In the genomic region with DNA sequence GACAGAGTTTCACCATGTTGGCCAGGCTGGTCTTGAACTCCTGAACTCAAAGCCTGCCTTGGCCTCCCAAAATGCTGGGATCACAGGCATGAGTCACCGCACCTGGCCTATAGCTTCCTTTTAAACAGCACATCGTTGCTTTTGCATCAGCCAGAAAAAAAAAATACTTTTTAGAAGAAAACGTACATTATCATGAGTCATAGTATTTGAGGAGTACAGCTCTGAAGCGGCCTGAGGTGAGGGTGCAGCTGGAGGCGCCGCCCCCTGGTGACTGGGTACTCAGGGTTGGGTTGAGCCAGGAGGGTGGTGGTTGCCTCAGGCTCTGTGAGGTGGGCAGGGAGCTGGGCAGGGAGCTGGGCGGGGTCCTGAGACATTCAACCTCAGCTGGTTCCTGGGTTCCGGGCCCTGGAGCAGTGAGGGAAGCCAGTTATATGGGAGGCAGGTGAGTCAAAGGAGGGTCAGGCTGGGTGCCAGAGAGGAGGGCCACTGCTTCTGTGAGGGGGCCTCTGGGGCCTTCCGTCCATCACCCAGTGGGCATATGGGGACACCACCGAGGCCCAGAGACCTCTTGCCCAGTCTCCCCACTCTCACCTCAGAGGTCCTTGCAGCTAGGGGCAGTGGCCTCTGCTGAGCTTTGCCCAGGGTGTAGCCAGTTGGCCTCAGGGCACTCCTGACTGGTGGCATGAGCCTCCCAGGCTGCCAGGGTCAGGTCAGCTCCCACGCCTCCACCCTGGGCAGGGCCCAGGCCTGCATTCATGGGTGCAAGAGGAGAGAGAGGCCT, we compare ENCODE assay signal across 8 cellular contexts. TPM values are rescaled to one million over a fixed set of nuclear protein-coding genes. Genes with fewer than 3 reads are reported as not detected.
DNase-seq lines count a peak whose midpoint lies in the region; ATAC-seq and TF ChIP-seq lines count a peak whose summit lies in the region.

No MANE protein-coding gene starts in this region.

- no peak for TF ChIP-seq POLR2A in sigmoid colon (IDR thresholded peaks at IDR 0.05)

- peak overlapping the region in 2 of 4 donors; percentile 37 to 44 for H3K27ac ChIP-seq in sigmoid colon
- H3K27ac ChIP-seq in aorta (ENCODE audit: low read depth in 1 of 2, low read length in 2 of 2), result no peak overlapping the region

- H3K4me3 Mint-ChIP-seq in T-helper 17 cell, result no peak overlapping the region

- H3K9me3 ChIP-seq in sigmoid colon (no peaks in the 10 kb centered on the region), T-helper 17 cell (ENCODE audit: control insufficient read depth, low read length, poor library complexity, severe bottlenecking) (no peaks in the 10 kb centered on the region), aorta (ENCODE audit: control insufficient read depth, low read length) (no peaks in the 10 kb centered on the region)

- H3K36me3 ChIP-seq in sigmoid colon (no peaks in the 10 kb centered on the region), aorta (ENCODE audit: control insufficient read depth in 1 of 2, insufficient read depth in 2 of 2, low read length in 1 of 2) (no peaks in the 10 kb centered on the region)

- peaks cover 18% of the 10 kb centered on the region for H3K27me3 Mint-ChIP-seq in T-helper 17 cell

- WGBS in sigmoid colon, 2 donors, result 18 to 63% methylated on average over 11 of the region's 11 CpGs
- 86% methylated on average over 11 of the region's 11 CpGs for WGBS in aorta, 2 donors

- peaks cover 6% of the 10 kb centered on the region for H3K36me3 Mint-ChIP-seq in T-helper 17 cell (ENCODE audit: low read depth)

- H3K4me1 Mint-ChIP-seq in T-helper 17 cell, result peaks cover 8% of the 10 kb centered on the region

- intact Hi-C loops in sigmoid colon (cut with DNase I) (no loop called here), aorta (cut with DNase I) (no loop called here)

- H3K4me3 ChIP-seq in epithelial cell of proximal tubule (ENCODE audit: low read depth, low read length) (no peak overlapping the region), sigmoid colon (no peak overlapping the region), aorta (ENCODE audit: low read length in 2 of 2) (no peak overlapping the region)

- TF ChIP-seq CTCF in epithelial cell of proximal tubule (conservative IDR thresholded peaks at IDR 0.05; ENCODE audit: low read depth, low read length) (peak; percentile 13), omental fat pad (IDR thresholded peaks at IDR 0.05) (no peak), sigmoid colon (IDR thresholded peaks at IDR 0.05) (no peak)

- ATAC-seq in omental fat pad (ENCODE audit: low FRiP score) (peak; percentile 91), T-helper 17 cell (no peak), aorta (ENCODE audit: low FRiP score) (no peak)

- H3K27me3 ChIP-seq in sigmoid colon (no peaks in the 10 kb centered on the region), aorta (ENCODE audit: control insufficient read depth in 1 of 2, insufficient read depth in 2 of 2, low read length in 1 of 2) (no peaks in the 10 kb centered on the region)

- H3K27ac Mint-ChIP-seq in T-helper 17 cell, result no peak overlapping the region

- DNase-seq in GOT3 (lab: John Stamatoyannopoulos, UW) (peak; percentile 19), NCI-H2196 treated with DMSO at 0.1 percent for 48 hours (lab: John Stamatoyannopoulos, UW; ENCODE audit: unreplicated experiment) (peak; percentile 53), epithelial cell of proximal tubule (ENCODE audit: low read depth) (no peak), omental fat pad (ENCODE audit: low spot score) (no peak), sigmoid colon (no peak), T-helper 17 cell (no peak), aorta (no peak), AML-193 (lab: John Stamatoyannopoulos, UW) (no peak)

- H3K4me1 ChIP-seq in sigmoid colon (peaks cover 0 to 4% (median under 1%) of the 10 kb centered on the region in 4 donors), aorta (ENCODE audit: control insufficient read depth in 1 of 2, insufficient read depth in 2 of 2, low read length in 2 of 2) (no peaks in the 10 kb centered on the region)

- TF ChIP-seq EP300 in sigmoid colon (IDR thresholded peaks at IDR 0.05), result no peak

RNA-seq across cellular contexts. Expression of gene ID1, which starts 11.7 kb away (rescaled TPM):
- 237 and 302 TPM in 2 replicates for total RNA-seq in epithelial cell of proximal tubule
- total RNA-seq in omental fat pad, result 100 to 1,000 TPM; 437 to 878 (median 612) TPM
- 100 to 1,000 TPM; 111 to 230 (median 147) TPM for total RNA-seq in sigmoid colon
- 100 to 1,000 TPM; 329 to 368 (median 342) TPM for polyA plus RNA-seq in sigmoid colon
- 1 to 10 TPM; 3.5 to 6.8 TPM for total RNA-seq in T-helper 17 cell
- 100 to 1,000 TPM; 170 to 396 TPM for total RNA-seq in aorta
- polyA plus RNA-seq in aorta, result 100 to 1,000 TPM; 163 to 382 TPM

RNA-seq across cellular contexts. Expression of gene COX4I2, which starts 44.3 kb away (rescaled TPM):
- total RNA-seq in epithelial cell of proximal tubule (not detected in 2 replicates), omental fat pad (10 to 100 TPM in 1 of 4 donors, 1 to 10 TPM in 2, not detected in 1; 1.0 to 17.0 (median 1.8) TPM), sigmoid colon (1 to 10 TPM in 1 of 4 donors, not detected in 3; 1.1 TPM), T-helper 17 cell (not detected), aorta (1 to 10 TPM; 5.2 to 9.5 TPM)
- polyA plus RNA-seq in sigmoid colon (1 to 10 TPM in 2 of 3 donors, not detected in 1; 1.4 to 3.0 TPM), aorta (1 to 10 TPM in 1 of 2 donors, not detected in 1; 2.0 TPM)

Comparison
In these comparisons a context has a peak if more than half of its experiments do, and no peak if none do; other contexts are left out.
1. DNase-seq: peak in GOT3 (single experiment) and NCI-H2196 treated with DMSO at 0.1 percent for 48 hours (single experiment); none in epithelial cell of proximal tubule (single experiment), omental fat pad (single experiment), sigmoid colon (single experiment), T-helper 17 cell (0 of 3), aorta (0 of 2) and AML-193 (0 of 2).
2. RNA of gene ID1, which starts 11.7 kb away (total RNA-seq): 437 to 878 TPM in omental fat pad, 170 to 396 TPM in aorta, 237 to 302 TPM in epithelial cell of proximal tubule and 111 to 230 TPM in sigmoid colon; 3.5 to 6.8 TPM in T-helper 17 cell; every median in the first group is over 10 times any median in the second.